Comparison of ENCODE assay signal across 11 cellular contexts in genomic region chr3:157086053-157086761, GRCh38.
DNase-seq lines count a peak whose midpoint lies in the region; ATAC-seq and TF ChIP-seq lines count a peak whose summit lies in the region.
"Had no signal": no experiment of that assay in that cellular context is flagged by ENCODE, and none has a peak within 500 bp of the region (broad histone marks: within the 10 kb centered on the region; RNA-seq: fewer than 3 reads in every experiment).

No MANE protein-coding gene starts in this region.

- DNase-seq in cardiac muscle cell (ENCODE audit: low read depth in 1 of 2, low spot score in 1 of 2) = no peak
- no peak for DNase-seq in Right ventricle myocardium inferior (ENCODE audit: missing footprints)
- DNase-seq in cerebellum (ENCODE audit: low spot score) = peak; percentile 64
- DNase-seq in tibial nerve (ENCODE audit: low spot score in 2 of 2) = no peak
- no peak for DNase-seq in dedifferentiated amniotic fluid mesenchymal stem cell (ENCODE audit: extremely low spot score)
- no peak for DNase-seq in naive thymus-derived CD8-positive, alpha-beta T cell
- DNase-seq: NCI-H1417 treated with DMSO at 0.1 percent for 48 hours, upper lobe of left lung had no signal

- H3K27me3 ChIP-seq in cardiac muscle cell = no peaks in the 10 kb centered on the region
- no peaks in the 10 kb centered on the region for H3K27me3 ChIP-seq in muscle layer of colon (ENCODE audit: control insufficient read depth in 1 of 2, insufficient read depth in 2 of 2, low read length in 2 of 2)
- H3K27me3 ChIP-seq in tibial nerve = no peaks in the 10 kb centered on the region
- H3K27me3 ChIP-seq: pancreas, upper lobe of left lung had no signal

- no peaks in the 10 kb centered on the region for H3K36me3 Mint-ChIP-seq in naive thymus-derived CD8-positive, alpha-beta T cell

- no peak for TF ChIP-seq EP300 in tibial nerve (IDR thresholded peaks at IDR 0.05)

- TF ChIP-seq CTCF in cardiac muscle cell (IDR thresholded peaks at IDR 0.05; ENCODE audit: low read depth, low read length) (no peak), tibial nerve (IDR thresholded peaks at IDR 0.05) (no peak)

- H3K27ac ChIP-seq in cardiac muscle cell (peak overlapping the region; percentile 97), muscle layer of colon (ENCODE audit: low read depth, low read length) (peak overlapping the region; percentile 93), tibial nerve (peak overlapping the region; percentile 99 to 100 (median 100))

- intact Hi-C loops in Right ventricle myocardium inferior (cut with DNase I) = loop anchor here (5.0 to 10.0 kb wide), 2 partner anchors 269 to 1569 kb away; no protein-coding TSS in a partner anchor

- H3K36me3 ChIP-seq in cardiac muscle cell = no peaks in the 10 kb centered on the region
- H3K36me3 ChIP-seq in muscle layer of colon (ENCODE audit: insufficient read depth, low read length) = no peaks in the 10 kb centered on the region
- no peaks in the 10 kb centered on the region for H3K36me3 ChIP-seq in tibial nerve
- H3K36me3 ChIP-seq: pancreas, upper lobe of left lung had no signal

- H3K4me3 Mint-ChIP-seq in naive thymus-derived CD8-positive, alpha-beta T cell = no peak overlapping the region

- no peak for ATAC-seq in Right ventricle myocardium inferior
- ATAC-seq in HG02852 (IDR thresholded peaks at IDR 0.05; ENCODE audit: unreplicated experiment) = no peak
- ATAC-seq in naive thymus-derived CD8-positive, alpha-beta T cell = no peak
- ATAC-seq: pancreas had no signal

- POLR2A ChIA-PET in naive thymus-derived CD8-positive, alpha-beta T cell (lab: Charles Lee) = interaction anchor here (1.6 to 4.5 kb wide), 2 partner anchors 43 to 74 kb away, joined by 5 to 40 read pairs; partner anchors contain the start of gene CCNL1

- no peaks in the 10 kb centered on the region for H3K9me3 Mint-ChIP-seq in naive thymus-derived CD8-positive, alpha-beta T cell

- peaks cover 18 to 43% (median 30%) of the 10 kb centered on the region in 4 donors for H3K4me1 Mint-ChIP-seq in naive thymus-derived CD8-positive, alpha-beta T cell

- H3K27me3 Mint-ChIP-seq in naive thymus-derived CD8-positive, alpha-beta T cell = peaks cover 0 to 2% (median 0%) of the 10 kb centered on the region in 5 donors

- H3K27ac Mint-ChIP-seq in naive thymus-derived CD8-positive, alpha-beta T cell = peak overlapping the region in 1 of 10 donors; percentile 44

- H3K9me3 ChIP-seq in cardiac muscle cell (ENCODE audit: low read depth) (no peaks in the 10 kb centered on the region), muscle layer of colon (ENCODE audit: low read length) (no peaks in the 10 kb centered on the region), tibial nerve (no peaks in the 10 kb centered on the region)
- H3K9me3 ChIP-seq: pancreas, upper lobe of left lung had no signal

- WGBS in tibial nerve, 2 donors = 60 to 73% methylated on average over 6 of the region's 6 CpGs

- H3K4me3 ChIP-seq in cardiac muscle cell (no peak overlapping the region), muscle layer of colon (ENCODE audit: low read depth in 1 of 2, low read length in 2 of 2) (no peak overlapping the region), tibial nerve (no peak overlapping the region)
- H3K4me3 ChIP-seq: pancreas, upper lobe of left lung had no signal

- H3K4me1 ChIP-seq in cardiac muscle cell (ENCODE audit: low read depth) (peaks cover 82% of the 10 kb centered on the region), muscle layer of colon (ENCODE audit: insufficient read depth, low read length) (peaks cover 54% of the 10 kb centered on the region), tibial nerve (peaks cover 0 to 54% (median 27%) of the 10 kb centered on the region in 4 donors)

- H3K9ac ChIP-seq in muscle layer of colon (ENCODE audit: low read length) = peak overlapping the region; percentile 78

- TF ChIP-seq POLR2A in tibial nerve (IDR thresholded peaks at IDR 0.05) = no peak
